ENCODE assay signal across 10 cellular contexts in genomic region chr17:63950940-63951907, GRCh38. TPM values are rescaled to one million over a fixed set of nuclear protein-coding genes. Genes with fewer than 3 reads are reported as not detected.
DNase-seq lines count a peak whose midpoint lies in the region; ATAC-seq, FAIRE-seq and TF ChIP-seq lines count a peak whose summit lies in the region.
"Had no signal": no experiment of that assay in that cellular context is flagged by ENCODE, and none has a peak within 500 bp of the region (broad histone marks: within the 10 kb centered on the region; RNA-seq: fewer than 3 reads in every experiment).

No MANE protein-coding gene starts in this region.

- no peak overlapping the region for H3K9ac ChIP-seq in Karpas-422 (ENCODE audit: low read length)
- no peak overlapping the region for H3K9ac ChIP-seq in K562 (ENCODE audit: insufficient read depth in 1 of 2, low read depth in 2 of 2, low read length in 2 of 2)
- H3K9ac ChIP-seq in neuronal stem cell (ENCODE audit: low read depth, low read length, poor library complexity): no peak overlapping the region

- H3K4me3 ChIP-seq in Karpas-422 (ENCODE audit: low read length) (no peak overlapping the region), K562 (no peak overlapping the region), neuronal stem cell (ENCODE audit: low read length in 2 of 2) (no peak overlapping the region), right cardiac atrium (ENCODE audit: low read length) (no peak overlapping the region), heart left ventricle (no peak overlapping the region), gastroesophageal sphincter (no peak overlapping the region)
- H3K4me3 ChIP-seq: SK-N-MC had no signal

- peak; percentile 29; the same call in 2 of the 3 replicates for ATAC-seq in K562
- ATAC-seq in right cardiac atrium: no peak
- no peak for ATAC-seq in heart left ventricle
- no peak for ATAC-seq in gastroesophageal sphincter
- ATAC-seq: effector memory CD8-positive, alpha-beta T cell had no signal

- H2BK15ac ChIP-seq in neuronal stem cell (ENCODE audit: low read length): no peak overlapping the region

- H3K4me1 ChIP-seq in Karpas-422 (ENCODE audit: low read length) (peaks cover 33% of the 10 kb centered on the region), K562 (replicated peaks in 1 of 2; ENCODE audit: control insufficient read depth in 2 of 2, insufficient read depth in 2 of 2, low read length in 2 of 2) (peaks cover 3 to 17% of the 10 kb centered on the region in 2 experiments; a peak in 2 of 5 replicates), neuronal stem cell (ENCODE audit: control insufficient read depth in 2 of 2, insufficient read depth in 1 of 2, low read depth in 1 of 2, low read length in 2 of 2) (peaks cover 0 to 2% of the 10 kb centered on the region in 2 donors), right cardiac atrium (ENCODE audit: control insufficient read depth, insufficient read depth, low read length) (no peaks in the 10 kb centered on the region), heart left ventricle (peaks cover 0 to 22% (median 12%) of the 10 kb centered on the region in 12 donors), gastroesophageal sphincter (no peaks in the 10 kb centered on the region)

- no peak overlapping the region for H4K8ac ChIP-seq in neuronal stem cell (ENCODE audit: low read depth, low read length)

- H3K79me2 ChIP-seq in Karpas-422 (ENCODE audit: low read length): no peaks in the 10 kb centered on the region
- H3K79me2 ChIP-seq in K562 (ENCODE audit: control insufficient read depth, insufficient read depth, low read length): no peaks in the 10 kb centered on the region

- peak overlapping the region; percentile 65 for H2AK5ac ChIP-seq in neuronal stem cell (ENCODE audit: low read depth, low read length)

- no peaks in the 10 kb centered on the region for H3K36me3 ChIP-seq in Karpas-422 (ENCODE audit: insufficient read depth, low read length)
- H3K36me3 ChIP-seq in K562 (ENCODE audit: control insufficient read depth, insufficient read depth, low read length): no peaks in the 10 kb centered on the region
- no peaks in the 10 kb centered on the region for H3K36me3 ChIP-seq in neuronal stem cell (replicated peaks in 1 of 2; ENCODE audit: control insufficient read depth in 2 of 2, insufficient read depth in 2 of 2, low read length in 2 of 2)
- no peaks in the 10 kb centered on the region for H3K36me3 ChIP-seq in heart left ventricle
- no peaks in the 10 kb centered on the region for H3K36me3 ChIP-seq in gastroesophageal sphincter

- H2BK120ac ChIP-seq in neuronal stem cell (ENCODE audit: low read depth, low read length): no peak overlapping the region

- no peaks in the 10 kb centered on the region for H4K20me1 ChIP-seq in Karpas-422 (ENCODE audit: insufficient read depth, low read depth, low read length)
- 0 out of 2 replicates have a peak, but pooled peaks cover 8% of the 10 kb centered on the region for H4K20me1 ChIP-seq in K562 (replicated peaks; ENCODE audit: control insufficient read depth, insufficient read depth, low read length)

- TF ChIP-seq POLR2A in K562 (conservative IDR thresholded peaks at IDR 0.05) (no peak), heart left ventricle (IDR thresholded peaks at IDR 0.05) (no peak), gastroesophageal sphincter (IDR thresholded peaks at IDR 0.05) (no peak)

- no peaks in the 10 kb centered on the region for H3K9me1 ChIP-seq in K562 (ENCODE audit: control insufficient read depth, insufficient read depth, low read length)

- no peak overlapping the region for H3K4me2 ChIP-seq in Karpas-422 (ENCODE audit: low read depth, low read length, poor library complexity, severe bottlenecking)
- no peak overlapping the region for H3K4me2 ChIP-seq in K562 (ENCODE audit: insufficient read depth, low read length)
- no peak overlapping the region for H3K4me2 ChIP-seq in neuronal stem cell (ENCODE audit: insufficient read depth, low read length, poor library complexity, severe bottlenecking)

- no peak overlapping the region for H2BK12ac ChIP-seq in neuronal stem cell (ENCODE audit: low read length)

- no peak for TF ChIP-seq EP300 in K562 (IDR thresholded peaks at IDR 0.05; ENCODE audit: low read length)
- TF ChIP-seq EP300 in gastroesophageal sphincter (IDR thresholded peaks at IDR 0.05): no peak

- POLR2A ChIA-PET in K562 (lab: Yijun Ruan, JAX): interaction anchor here (0.7 kb wide), 1 partner anchor 194 kb away, joined by 3 read pairs; no protein-coding TSS in a partner anchor

- H3K23ac ChIP-seq in neuronal stem cell (ENCODE audit: low read depth, low read length, poor library complexity): peak overlapping the region; percentile 56

- CTCF ChIA-PET in K562 (lab: Yijun Ruan, JAX; ENCODE audit: low intra/inter-chr PET ratio): interaction anchor here (0.5 kb wide), 1 partner anchor 40 kb away, joined by 3 read pairs; no protein-coding TSS in a partner anchor

- FAIRE-seq in K562 (lab: Jason Lieb, UNC): no peak
- no peak for FAIRE-seq in HTR-8/SVneo (lab: Jason Lieb, UNC)

- no peaks in the 10 kb centered on the region for H3K79me1 ChIP-seq in neuronal stem cell (ENCODE audit: low read depth, low read length)

- no peak overlapping the region for H3K4ac ChIP-seq in neuronal stem cell (ENCODE audit: low read length)

- H3K18ac ChIP-seq in neuronal stem cell (ENCODE audit: low read length): peak overlapping the region; percentile 29

- no peak overlapping the region for H3K14ac ChIP-seq in neuronal stem cell (ENCODE audit: low read length)

- no TSS peak for BruUV-seq in K562 (replicated peaks; lab: Mats Ljungman, UMichigan)

- no peak overlapping the region for H3K27ac ChIP-seq in Karpas-422 (ENCODE audit: low read length)
- no peak overlapping the region for H3K27ac ChIP-seq in K562 (ENCODE audit: extremely low read depth, low read depth, low read length)
- H3K27ac ChIP-seq in neuronal stem cell (replicated peaks; ENCODE audit: low read length): no peak overlapping the region
- H3K27ac ChIP-seq in right cardiac atrium (ENCODE audit: low read length): no peak overlapping the region
- H3K27ac ChIP-seq in heart left ventricle: no peak overlapping the region
- no peak overlapping the region for H3K27ac ChIP-seq in gastroesophageal sphincter
- H3K27ac ChIP-seq: SK-N-MC had no signal

- peak; percentile 1 for DNase-seq in G401 (ENCODE audit: low spot score)
- peak; percentile 91 for DNase-seq in Karpas-422
- peak; percentile 34 to 45 (median 42) for DNase-seq in K562 (ENCODE audit: extremely low read depth in 1 of 4, low spot score in 3 of 4)
- DNase-seq in neuronal stem cell (ENCODE audit: low spot score): no peak
- DNase-seq in HTR-8/SVneo (ENCODE audit: insufficient read length, low spot score): no peak
- no peak for DNase-seq in right cardiac atrium
- no peak for DNase-seq in heart left ventricle

- H2AFZ ChIP-seq in Karpas-422 (ENCODE audit: low read length) (no peak overlapping the region), K562 (ENCODE audit: low read depth, low read length) (no peak overlapping the region), neuronal stem cell (ENCODE audit: low read length) (no peak overlapping the region)

- no peak overlapping the region for H4K91ac ChIP-seq in neuronal stem cell (ENCODE audit: low read depth, low read length, poor library complexity)

- no peak overlapping the region for H2BK5ac ChIP-seq in neuronal stem cell (ENCODE audit: low read length)

- TF ChIP-seq RAD21 in K562 (CRISPR knock-in tag; conservative IDR thresholded peaks at IDR 0.05 in 1 of 2, IDR thresholded peaks at IDR 0.05 in 1 of 2): peak in 1 of 2 experiments; percentile 41; a peak in 2 of 4 replicates

- intact Hi-C loops in K562 (cut with micrococcal nuclease): no loop called here
- intact Hi-C loops in right cardiac atrium (cut with DNase I): no loop called here
- intact Hi-C loops in heart left ventricle (cut with DNase I): loop anchor here in 2 of 10 donors (5.0 kb wide), 2 partner anchors 36 to 39 kb away; partner anchors contain the start of gene CSHL1 (in 1 of the 2)

- TF ChIP-seq CTCF in K562 (IDR thresholded peaks at IDR 0.05 in 2 of 3, conservative IDR thresholded peaks at IDR 0.05 in 1 of 3; ENCODE audit: insufficient read depth in 2 of 3, low read depth in 1 of 3, low read length in 3 of 3) (peak; percentile 42 to 48 (median 46)), heart left ventricle (IDR thresholded peaks at IDR 0.05) (peak in 4 of 12 donors; percentile 10 to 24 (median 24)), gastroesophageal sphincter (IDR thresholded peaks at IDR 0.05) (no peak)

- H3K9me2 ChIP-seq in Karpas-422 (replicated peaks; ENCODE audit: insufficient read depth, low read length): no peaks in the 10 kb centered on the region

- in situ Hi-C loops in G401 (cut with HindIII; ENCODE audit: low sequenced_read_pairs) (no loop called here), K562 (cut with MboI) (no loop called here)

- H3K27me3 ChIP-seq in Karpas-422 (ENCODE audit: low read length) (no peaks in the 10 kb centered on the region), K562 (ENCODE audit: control insufficient read depth in 2 of 2, insufficient read depth in 2 of 2, low read length in 2 of 2) (peaks cover 16 to 52% of the 10 kb centered on the region in 2 experiments; a peak in 4 of 5 replicates), neuronal stem cell (ENCODE audit: control insufficient read depth in 3 of 3, insufficient read depth in 3 of 3, low read depth in 1 of 3, low read length in 3 of 3) (peaks cover 0 to 5% (median 0%) of the 10 kb centered on the region in 3 experiments), right cardiac atrium (ENCODE audit: control insufficient read depth, insufficient read depth) (no peaks in the 10 kb centered on the region), heart left ventricle (no peaks in the 10 kb centered on the region), gastroesophageal sphincter (peaks cover 51% of the 10 kb centered on the region)

- no peaks in the 10 kb centered on the region for H3K9me3 ChIP-seq in Karpas-422 (ENCODE audit: low read length)
- H3K9me3 ChIP-seq in K562 (replicated peaks; ENCODE audit: control insufficient read depth, insufficient read depth, low read depth, low read length): no peaks in the 10 kb centered on the region
- H3K9me3 ChIP-seq in neuronal stem cell (replicated peaks in 1 of 2; ENCODE audit: control insufficient read depth in 2 of 2, insufficient read depth in 1 of 2, low read depth in 1 of 2, low read length in 2 of 2): peaks cover 0 to 1% of the 10 kb centered on the region in 2 donors
- no peaks in the 10 kb centered on the region for H3K9me3 ChIP-seq in right cardiac atrium (ENCODE audit: control insufficient read depth, low read length)
- H3K9me3 ChIP-seq in heart left ventricle: no peaks in the 10 kb centered on the region
- H3K9me3 ChIP-seq in gastroesophageal sphincter: no peaks in the 10 kb centered on the region

- 18% methylated on average over 27 of the region's 29 CpGs for WGBS in K562 (ENCODE audit: insufficient coverage, low coverage, missing lambda C conversion rate)
- no CpG with 5 or more reads among the region's 29 CpGs for WGBS in neuronal stem cell (ENCODE audit: extremely low coverage in 2 of 2, insufficient read length in 2 of 2, insufficient replicate concordance in 1 of 2), 2 donors
- 92% methylated on average over 29 of the region's 29 CpGs for WGBS in right cardiac atrium
- 89 to 95% (median 91%) methylated on average over 21 to 29 of the region's 29 CpGs for WGBS in heart left ventricle, 4 donors
- WGBS in gastroesophageal sphincter (ENCODE audit: low coverage in 1 of 2), 2 donors: 83 to 89% methylated on average over 6 to 7 of the region's 29 CpGs

RNA-seq across cellular contexts. Expression of gene CD79B, which starts 19.1 kb away (rescaled TPM):
- 1.3 TPM in 1 of 2 replicates, not detected in the other for total RNA-seq in G401 (2014; rRNA removed; shearing (Covaris generic))
- total RNA-seq in Karpas-422 (2014; rRNA removed; shearing (Covaris generic); ENCODE audit: low replicate concordance): 545 and 1,164 TPM in 2 replicates
- not detected in 2 replicates for total RNA-seq in K562 (2011; cell fraction: chromatin; rRNA removed; ENCODE audit: low replicate concordance)
- not detected in 2 replicates for total RNA-seq in K562 (2011; cell fraction: nucleolus; rRNA removed)
- 0.59 TPM in 1 of 2 replicates, not detected in the other for total RNA-seq in K562 (2011; cell fraction: nucleoplasm; rRNA removed)
- not detected in 2 replicates for total RNA-seq in K562 (2014; rRNA removed)
- 0.44 TPM in 1 of 2 replicates, not detected in the other for total RNA-seq in K562 (2014; rRNA removed; fragmentation: Illumina TruSeq; extraction: Trizol)
- total RNA-seq in K562 (2015; rRNA removed; fragmentation: Illumina TruSeq; extraction: Trizol): not detected in 2 replicates
- total RNA-seq in K562 (2021): 0.38 and 0.62 TPM in 2 replicates
- 0.34 and 0.50 TPM in 2 replicates for polyA plus RNA-seq in K562 (2011; rRNA removed)
- 0.36 and 0.80 TPM in 2 replicates for polyA plus RNA-seq in K562 (2011; cell fraction: cytosol; rRNA removed)
- polyA plus RNA-seq in K562 (2011; cell fraction: nucleus; rRNA removed): 0.38 and 0.46 TPM in 2 replicates
- polyA plus RNA-seq in K562 (2012): 0.86 and 0.99 TPM in 2 replicates
- polyA plus RNA-seq in K562 (2014; fragmentation: Illumina TruSeq; extraction: Trizol): 0.12 and 0.39 TPM in 2 replicates
- polyA plus RNA-seq in K562 (2014; fragmentation: Nextera tagmentation; extraction: Ambion mirVana): under 1 TPM; 0.15 to 0.18 TPM
- 0.57 TPM in 1 of 2 replicates, not detected in the other for polyA plus RNA-seq in K562 (2014; rRNA removed)
- polyA minus RNA-seq in K562 (2011; rRNA and poly(A)+ RNA removed): not detected in 2 replicates
- not detected in 2 replicates for polyA minus RNA-seq in K562 (2011; cell fraction: cytosol; rRNA and poly(A)+ RNA removed)
- polyA minus RNA-seq in K562 (2011; cell fraction: nucleus; rRNA and poly(A)+ RNA removed): not detected in 2 replicates
- 0.71 TPM for polyA plus RNA-seq in neuronal stem cell (2013, experiment 1 of 2)
- polyA plus RNA-seq in neuronal stem cell (2013, experiment 2 of 2): 0.79 TPM
- total RNA-seq in right cardiac atrium: 1 to 10 TPM; 1.1 to 2.5 (median 2.1) TPM
- polyA plus RNA-seq in right cardiac atrium: 2.7 TPM
- 10 to 100 TPM in 2 of 9 donors, 1 to 10 TPM in 7; 2.2 to 16.2 (median 4.3) TPM for total RNA-seq in heart left ventricle
- 1 to 10 TPM; 5.1 to 6.3 TPM for polyA plus RNA-seq in heart left ventricle
- 1 to 10 TPM in 3 of 4 donors, not detected in 1; 2.0 to 5.9 (median 3.3) TPM for total RNA-seq in gastroesophageal sphincter

RNA-seq across cellular contexts. Expression of gene SCN4A, which starts 21.5 kb away (rescaled TPM):
- not detected in 2 replicates for total RNA-seq in G401 (2014; rRNA removed; shearing (Covaris generic))
- under 0.01 and 0.07 TPM in 2 replicates for total RNA-seq in Karpas-422 (2014; rRNA removed; shearing (Covaris generic); ENCODE audit: low replicate concordance)
- total RNA-seq in K562 (2011; cell fraction: chromatin; rRNA removed; ENCODE audit: low replicate concordance): 2.2 and 9.7 TPM in 2 replicates
- total RNA-seq in K562 (2011; cell fraction: nucleolus; rRNA removed): 4.7 and 5.7 TPM in 2 replicates
- total RNA-seq in K562 (2011; cell fraction: nucleoplasm; rRNA removed): 2.8 and 3.1 TPM in 2 replicates
- 1.6 and 1.8 TPM in 2 replicates for total RNA-seq in K562 (2014; rRNA removed)
- 0.73 and 1.4 TPM in 2 replicates for total RNA-seq in K562 (2014; rRNA removed; fragmentation: Illumina TruSeq; extraction: Trizol)
- 0.08 and 0.29 TPM in 2 replicates for total RNA-seq in K562 (2015; rRNA removed; fragmentation: Illumina TruSeq; extraction: Trizol)
- 1.1 and 1.4 TPM in 2 replicates for total RNA-seq in K562 (2021)
- polyA plus RNA-seq in K562 (2011; rRNA removed): 0.50 and 0.60 TPM in 2 replicates
- polyA plus RNA-seq in K562 (2011; cell fraction: cytosol; rRNA removed): 0.21 and 0.37 TPM in 2 replicates
- polyA plus RNA-seq in K562 (2011; cell fraction: nucleus; rRNA removed): 0.91 and 1.9 TPM in 2 replicates
- 0.78 and 3.2 TPM in 2 replicates for polyA plus RNA-seq in K562 (2012)
- polyA plus RNA-seq in K562 (2014; fragmentation: Illumina TruSeq; extraction: Trizol): 1.9 and 4.6 TPM in 2 replicates
- 1 to 10 TPM; 1.7 to 2.6 TPM for polyA plus RNA-seq in K562 (2014; fragmentation: Nextera tagmentation; extraction: Ambion mirVana)
- 0.54 and 2.1 TPM in 2 replicates for polyA plus RNA-seq in K562 (2014; rRNA removed)
- polyA minus RNA-seq in K562 (2011; rRNA and poly(A)+ RNA removed): 1.5 and 2.6 TPM in 2 replicates
- not detected in 2 replicates for polyA minus RNA-seq in K562 (2011; cell fraction: cytosol; rRNA and poly(A)+ RNA removed)
- polyA minus RNA-seq in K562 (2011; cell fraction: nucleus; rRNA and poly(A)+ RNA removed): 3.4 and 4.6 TPM in 2 replicates
- polyA plus RNA-seq in neuronal stem cell (2013, experiment 1 of 2): 3.9 TPM
- polyA plus RNA-seq in neuronal stem cell (2013, experiment 2 of 2): 3.8 TPM
- 1 to 10 TPM; 1.7 to 5.8 (median 3.0) TPM for total RNA-seq in right cardiac atrium
- 1.6 TPM for polyA plus RNA-seq in right cardiac atrium
- 1 to 10 TPM in 4 of 9 donors, under 1 TPM in 5; 0.37 to 2.1 (median 0.67) TPM for total RNA-seq in heart left ventricle
- polyA plus RNA-seq in heart left ventricle: 1 to 10 TPM in 1 of 2 donors, under 1 TPM in 1; 0.33 to 1.8 TPM
- total RNA-seq in gastroesophageal sphincter: under 1 TPM; 0.15 to 0.47 (median 0.35) TPM

RNA-seq across cellular contexts. Expression of gene GH1, which starts 32.6 kb away (rescaled TPM):
- not detected in 2 replicates for total RNA-seq in G401 (2014; rRNA removed; shearing (Covaris generic))
- not detected in 2 replicates for total RNA-seq in Karpas-422 (2014; rRNA removed; shearing (Covaris generic); ENCODE audit: low replicate concordance)
- not detected in 2 replicates for total RNA-seq in K562 (2011; cell fraction: chromatin; rRNA removed; ENCODE audit: low replicate concordance)
- not detected in 2 replicates for total RNA-seq in K562 (2011; cell fraction: nucleolus; rRNA removed)
- total RNA-seq in K562 (2011; cell fraction: nucleoplasm; rRNA removed): not detected in 2 replicates
- total RNA-seq in K562 (2014; rRNA removed) (not detected in 2 replicates), K562 (2014; rRNA removed; fragmentation: Illumina TruSeq; extraction: Trizol) (not detected in 2 replicates), K562 (2015; rRNA removed; fragmentation: Illumina TruSeq; extraction: Trizol) (not detected in 2 replicates), K562 (2021) (not detected in 2 replicates), right cardiac atrium (not detected), heart left ventricle (not detected), gastroesophageal sphincter (not detected)
- polyA plus RNA-seq in K562 (2011; rRNA removed) (not detected in 2 replicates), K562 (2014; fragmentation: Illumina TruSeq; extraction: Trizol) (not detected in 2 replicates), K562 (2014; fragmentation: Nextera tagmentation; extraction: Ambion mirVana) (not detected), K562 (2014; rRNA removed) (not detected in 2 replicates), right cardiac atrium (not detected), heart left ventricle (not detected)
- not detected in 2 replicates for polyA plus RNA-seq in K562 (2011; cell fraction: cytosol; rRNA removed)
- polyA plus RNA-seq in K562 (2011; cell fraction: nucleus; rRNA removed): not detected in 2 replicates
- polyA plus RNA-seq in K562 (2012): not detected in 2 replicates
- not detected in 2 replicates for polyA minus RNA-seq in K562 (2011; rRNA and poly(A)+ RNA removed)
- polyA minus RNA-seq in K562 (2011; cell fraction: cytosol; rRNA and poly(A)+ RNA removed): not detected in 2 replicates
- not detected in 2 replicates for polyA minus RNA-seq in K562 (2011; cell fraction: nucleus; rRNA and poly(A)+ RNA removed)
- 0.08 TPM for polyA plus RNA-seq in neuronal stem cell (2013, experiment 1 of 2)
- polyA plus RNA-seq in neuronal stem cell (2013, experiment 2 of 2): 0.24 TPM

RNA-seq across cellular contexts. Expression of gene CSHL1, which starts 40.2 kb away (rescaled TPM):
- not detected in 2 replicates for total RNA-seq in G401 (2014; rRNA removed; shearing (Covaris generic))
- total RNA-seq in Karpas-422 (2014; rRNA removed; shearing (Covaris generic); ENCODE audit: low replicate concordance): not detected in 2 replicates
- total RNA-seq in K562 (2011; cell fraction: chromatin; rRNA removed; ENCODE audit: low replicate concordance): not detected in 2 replicates
- total RNA-seq in K562 (2011; cell fraction: nucleolus; rRNA removed): not detected in 2 replicates
- not detected in 2 replicates for total RNA-seq in K562 (2011; cell fraction: nucleoplasm; rRNA removed)
- total RNA-seq in K562 (2014; rRNA removed) (not detected in 2 replicates), K562 (2014; rRNA removed; fragmentation: Illumina TruSeq; extraction: Trizol) (not detected in 2 replicates), K562 (2015; rRNA removed; fragmentation: Illumina TruSeq; extraction: Trizol) (not detected in 2 replicates), K562 (2021) (not detected in 2 replicates), right cardiac atrium (not detected), heart left ventricle (not detected), gastroesophageal sphincter (not detected)
- polyA plus RNA-seq in K562 (2011; rRNA removed) (not detected in 2 replicates), K562 (2014; fragmentation: Illumina TruSeq; extraction: Trizol) (not detected in 2 replicates), K562 (2014; fragmentation: Nextera tagmentation; extraction: Ambion mirVana) (not detected), K562 (2014; rRNA removed) (not detected in 2 replicates), right cardiac atrium (not detected), heart left ventricle (not detected)
- not detected in 2 replicates for polyA plus RNA-seq in K562 (2011; cell fraction: cytosol; rRNA removed)
- not detected in 2 replicates for polyA plus RNA-seq in K562 (2011; cell fraction: nucleus; rRNA removed)
- polyA plus RNA-seq in K562 (2012): not detected in 2 replicates
- not detected in 2 replicates for polyA minus RNA-seq in K562 (2011; rRNA and poly(A)+ RNA removed)
- not detected in 2 replicates for polyA minus RNA-seq in K562 (2011; cell fraction: cytosol; rRNA and poly(A)+ RNA removed)
- not detected in 2 replicates for polyA minus RNA-seq in K562 (2011; cell fraction: nucleus; rRNA and poly(A)+ RNA removed)
- not detected for polyA plus RNA-seq in neuronal stem cell (2013, experiment 1 of 2)
- not detected for polyA plus RNA-seq in neuronal stem cell (2013, experiment 2 of 2)

RNA-seq across cellular contexts. Expression of gene PRR29, which starts 46.9 kb away (rescaled TPM):
- total RNA-seq in G401 (2014; rRNA removed; shearing (Covaris generic)): 1.1 and 3.1 TPM in 2 replicates
- not detected in 2 replicates for total RNA-seq in Karpas-422 (2014; rRNA removed; shearing (Covaris generic); ENCODE audit: low replicate concordance)
- 0.42 and 1.0 TPM in 2 replicates for total RNA-seq in K562 (2011; cell fraction: chromatin; rRNA removed; ENCODE audit: low replicate concordance)
- 0.26 and 0.67 TPM in 2 replicates for total RNA-seq in K562 (2011; cell fraction: nucleolus; rRNA removed)
- total RNA-seq in K562 (2011; cell fraction: nucleoplasm; rRNA removed): 0.22 TPM in 1 of 2 replicates, not detected in the other
- total RNA-seq in K562 (2014; rRNA removed): not detected in 2 replicates
- not detected in 2 replicates for total RNA-seq in K562 (2014; rRNA removed; fragmentation: Illumina TruSeq; extraction: Trizol)
- total RNA-seq in K562 (2015; rRNA removed; fragmentation: Illumina TruSeq; extraction: Trizol): not detected in 2 replicates
- total RNA-seq in K562 (2021): 0.04 TPM in 1 of 2 replicates, not detected in the other
- polyA plus RNA-seq in K562 (2011; rRNA removed): not detected in 2 replicates
- polyA plus RNA-seq in K562 (2011; cell fraction: cytosol; rRNA removed): 0.12 TPM in 1 of 2 replicates, not detected in the other
- 0.18 and 0.55 TPM in 2 replicates for polyA plus RNA-seq in K562 (2011; cell fraction: nucleus; rRNA removed)
- polyA plus RNA-seq in K562 (2012): 2.3 and 2.6 TPM in 2 replicates
- polyA plus RNA-seq in K562 (2014; fragmentation: Illumina TruSeq; extraction: Trizol): 0.10 and 0.18 TPM in 2 replicates
- under 1 TPM; 0.08 to 0.20 TPM for polyA plus RNA-seq in K562 (2014; fragmentation: Nextera tagmentation; extraction: Ambion mirVana)
- 0.11 and 0.58 TPM in 2 replicates for polyA plus RNA-seq in K562 (2014; rRNA removed)
- polyA minus RNA-seq in K562 (2011; rRNA and poly(A)+ RNA removed): not detected in 2 replicates
- polyA minus RNA-seq in K562 (2011; cell fraction: cytosol; rRNA and poly(A)+ RNA removed): not detected in 2 replicates
- polyA minus RNA-seq in K562 (2011; cell fraction: nucleus; rRNA and poly(A)+ RNA removed): 0.27 and 0.44 TPM in 2 replicates
- 0.43 TPM for polyA plus RNA-seq in neuronal stem cell (2013, experiment 1 of 2)
- 0.57 TPM for polyA plus RNA-seq in neuronal stem cell (2013, experiment 2 of 2)
- total RNA-seq in right cardiac atrium: under 1 TPM in 3 of 4 donors, not detected in 1; 0.11 to 0.25 (median 0.15) TPM
- 0.45 TPM for polyA plus RNA-seq in right cardiac atrium
- total RNA-seq in heart left ventricle: 1 to 10 TPM in 1 of 9 donors, under 1 TPM in 5, not detected in 3; 0.15 to 1.8 (median 0.34) TPM
- under 1 TPM; 0.15 to 0.19 TPM for polyA plus RNA-seq in heart left ventricle
- total RNA-seq in gastroesophageal sphincter: 1 to 10 TPM in 1 of 4 donors, under 1 TPM in 2, not detected in 1; 0.23 to 1.1 (median 0.57) TPM

Comparison
In these comparisons a context has a peak if more than half of its experiments do, and no peak if none do; other contexts are left out.
1. DNase-seq: peak in G401 (single experiment), Karpas-422 (single experiment) and K562 (4 of 4); none in neuronal stem cell (single experiment), HTR-8/SVneo (single experiment), right cardiac atrium (0 of 3) and heart left ventricle (0 of 5).
2. CTCF ChIP-seq: peak in K562 (3 of 3); none in gastroesophageal sphincter (0 of 4).
3. RNA of gene CD79B, which starts 19.1 kb away (total RNA-seq): 545 to 1,164 TPM in Karpas-422; 2.2 to 16.2 TPM in heart left ventricle, 2.0 to 5.9 TPM in gastroesophageal sphincter, 1.1 to 2.5 TPM in right cardiac atrium, 1.3 TPM in G401 and 0.38 to 0.62 TPM in K562; every median in the first group is over 10 times any median in the second.